Comparison of ENCODE assay signal across 8 cellular contexts in genomic region chr7:140656548-140657515, GRCh38. TPM values are rescaled to one million over a fixed set of nuclear protein-coding genes. Genes with fewer than 3 reads are reported as not detected.
DNase-seq lines count a peak whose midpoint lies in the region; ATAC-seq and TF ChIP-seq lines count a peak whose summit lies in the region.

No MANE protein-coding gene starts in this region.

- H3K4me3 Mint-ChIP-seq in HFFc6 = peak overlapping the region; percentile 84

- 44 to 56% (median 50%) methylated on average over 10 to 11 of the region's 11 CpGs for WGBS in adrenal gland, 4 donors

- H3K36me3 ChIP-seq in adrenal gland (replicated peaks in 1 of 2) = no peaks in the 10 kb centered on the region

- intact Hi-C loops in adrenal gland (cut with DNase I) = no loop called here
- intact Hi-C loops in left colon (cut with DNase I, micrococcal nuclease) = no loop called here

- DNase-seq in NCI-H748 (lab: John Stamatoyannopoulos, UW; ENCODE audit: unreplicated experiment) (peak; percentile 22), NCI-H748 treated with DMSO at 0.1 percent for 48 hours (lab: John Stamatoyannopoulos, UW) (no peak), HFFc6 (peak; percentile 19), NB4 (ENCODE audit: low read depth) (peak; percentile 95), adrenal gland (peak in 6 of 7 donors; percentile 58 to 77 (median 66)), left colon (peak; percentile 72 to 85), cortex of kidney (lab: John Stamatoyannopoulos, UW) (no peak)
- peak in 4 of 6 experiments; percentile 5 to 48 (median 14) for DNase-seq in stimulated activated naive CD4-positive, alpha-beta T cell (lab: John Stamatoyannopoulos, UW)

- H3K27ac Mint-ChIP-seq in HFFc6 = peak overlapping the region; percentile 50; the same call in 1 of the 2 replicates

- no peak overlapping the region for H3K27ac ChIP-seq in adrenal gland

- ATAC-seq in left colon = peak; percentile 86

- H3K9me3 ChIP-seq in adrenal gland (replicated peaks in 1 of 3) = no peaks in the 10 kb centered on the region

- H3K27me3 Mint-ChIP-seq in HFFc6 (ENCODE audit: insufficient read depth) = peaks cover 15% of the 10 kb centered on the region

- no peak for TF ChIP-seq CTCF in HFFc6 (IDR thresholded peaks at IDR 0.05)
- no peak for TF ChIP-seq CTCF in NB4 (IDR thresholded peaks at IDR 0.05; ENCODE audit: low read depth, low read length)
- no peak for TF ChIP-seq CTCF in adrenal gland (IDR thresholded peaks at IDR 0.05)

- peaks cover 0 to 9% of the 10 kb centered on the region in 2 donors for H3K4me1 ChIP-seq in adrenal gland (replicated peaks in 1 of 2)

- peaks cover 30% of the 10 kb centered on the region for H3K4me1 Mint-ChIP-seq in HFFc6 (ENCODE audit: low read depth)

- no peaks in the 10 kb centered on the region for H3K27me3 ChIP-seq in adrenal gland

- TF ChIP-seq POLR2A in NB4 (IDR thresholded peaks at IDR 0.05; ENCODE audit: extremely low read depth, insufficient read length) (no peak), adrenal gland (IDR thresholded peaks at IDR 0.05) (no peak)

- H3K9me3 Mint-ChIP-seq in HFFc6 = no peaks in the 10 kb centered on the region

- H3K4me3 ChIP-seq in NB4 (ENCODE audit: low read depth, low read length) = peak overlapping the region; percentile 45
- H3K4me3 ChIP-seq in adrenal gland = peak overlapping the region in 2 of 4 donors; percentile 34 to 50

- no peaks in the 10 kb centered on the region for H3K36me3 Mint-ChIP-seq in HFFc6 (ENCODE audit: low read depth)

RNA-seq across cellular contexts. Expression of gene ADCK2, which starts 15.9 kb away (rescaled TPM):
- total RNA-seq in HFFc6 (2021; fragmentation: NEBNext Ultra II Directional; extraction: Animal tissue kit (Norgen Biotek cat#: 25700)) = 10 to 100 TPM in 3 of 6 experiments, 1 to 10 TPM in 3; 9.2 to 13.6 (median 10.0) TPM
- total RNA-seq in adrenal gland (10 to 100 TPM; 10.8 to 33.9 (median 15.2) TPM), left colon (10 to 100 TPM; 26.3 to 26.5 TPM)
- polyA plus RNA-seq in adrenal gland = 1 to 10 TPM; 6.8 to 9.9 (median 7.2) TPM

RNA-seq across cellular contexts. Expression of gene DENND2A, which starts 16.2 kb away (rescaled TPM):
- total RNA-seq in HFFc6 (2021; fragmentation: NEBNext Ultra II Directional; extraction: Animal tissue kit (Norgen Biotek cat#: 25700)) = under 1 TPM; 0.50 to 0.99 (median 0.58) TPM
- total RNA-seq in adrenal gland = 10 to 100 TPM in 1 of 8 donors, 1 to 10 TPM in 7; 4.1 to 10.9 (median 6.7) TPM
- polyA plus RNA-seq in adrenal gland = 1 to 10 TPM; 3.0 to 8.4 (median 5.5) TPM
- 1 to 10 TPM; 6.8 to 8.2 TPM for total RNA-seq in left colon

RNA-seq across cellular contexts. Expression of gene NDUFB2, which starts 39.7 kb away (rescaled TPM):
- 100 to 1,000 TPM; 176 to 254 (median 205) TPM for total RNA-seq in HFFc6 (2021; fragmentation: NEBNext Ultra II Directional; extraction: Animal tissue kit (Norgen Biotek cat#: 25700))
- total RNA-seq in adrenal gland (100 to 1,000 TPM; 188 to 465 (median 214) TPM), left colon (100 to 1,000 TPM; 274 to 319 TPM)
- 100 to 1,000 TPM; 172 to 211 (median 194) TPM for polyA plus RNA-seq in adrenal gland

Comparison
In these comparisons a context has a peak if more than half of its experiments do, and no peak if none do; other contexts are left out.
1. DNase-seq: peak in NCI-H748 (single experiment), HFFc6 (single experiment), NB4 (single experiment), adrenal gland (6 of 7), left colon (2 of 2) and stimulated activated naive CD4-positive, alpha-beta T cell (4 of 6); none in NCI-H748 treated with DMSO at 0.1 percent for 48 hours (single experiment) and cortex of kidney (single experiment).